8 cellular contexts compared by ENCODE assay signal in genomic region chr12:109995703-109996482, GRCh38. TPM values are rescaled to one million over a fixed set of nuclear protein-coding genes. Genes with fewer than 3 reads are reported as not detected.
DNase-seq lines count a peak whose midpoint lies in the region; ATAC-seq and TF ChIP-seq lines count a peak whose summit lies in the region.

Gene GIT2, minus strand, starts transcription at chr12:109996368. Its CDS starts 144 bp downstream, at chr12:109996224.

- peaks cover 14 to 23% of the 10 kb centered on the region in 2 donors for H3K36me3 Mint-ChIP-seq in activated naive CD4-positive, alpha-beta T cell treated with anti-CD3 and anti-CD28 coated beads, Interleukin-2, amount 50 U/mL, for 72 hours

- peak; percentile 94 for DNase-seq in NCI-H1105 (lab: John Stamatoyannopoulos, UW)
- DNase-seq in SKM-1 (lab: John Stamatoyannopoulos, UW; ENCODE audit: unreplicated experiment) = peak; percentile 47
- peak; percentile 94 to 95 for DNase-seq in activated naive CD4-positive, alpha-beta T cell treated with anti-CD3 and anti-CD28 coated beads, Interleukin-2, amount 50 U/mL, for 72 hours (ENCODE audit: low spot score in 2 of 2)
- DNase-seq in glomerular endothelial cell (ENCODE audit: extremely low read depth, low read depth, low spot score) = no peak
- peak; percentile 90 for DNase-seq in occipital lobe (lab: John Stamatoyannopoulos, UW)
- DNase-seq in suprapubic skin (ENCODE audit: low spot score in 2 of 2) = peak; percentile 96 to 97

- peaks cover 39% of the 10 kb centered on the region for H3K4me1 ChIP-seq in suprapubic skin

- peak in 1 of 2 donors; percentile 41 for TF ChIP-seq POLR2A in suprapubic skin (IDR thresholded peaks at IDR 0.05)

- H3K4me3 ChIP-seq in GM08714 (ENCODE audit: low read length) (peak within 1 kb of the TSS; percentile 84), suprapubic skin (peak within 1 kb of the TSS; percentile 89)

- H3K9me3 Mint-ChIP-seq in activated naive CD4-positive, alpha-beta T cell treated with anti-CD3 and anti-CD28 coated beads, Interleukin-2, amount 50 U/mL, for 72 hours = no peaks in the 10 kb centered on the region

- H3K27ac Mint-ChIP-seq in activated naive CD4-positive, alpha-beta T cell treated with anti-CD3 and anti-CD28 coated beads, Interleukin-2, amount 50 U/mL, for 72 hours = peak within 1 kb of the TSS; percentile 92 to 94

- WGBS in suprapubic skin = 2% methylated on average over 11 of the region's 63 CpGs

- H3K27ac ChIP-seq in suprapubic skin = peak within 1 kb of the TSS; percentile 88

- TF ChIP-seq CTCF in suprapubic skin (IDR thresholded peaks at IDR 0.05) = no peak

- H3K9me3 ChIP-seq in suprapubic skin = no peaks in the 10 kb centered on the region

- peak; percentile 64 for ATAC-seq in HG02623 (IDR thresholded peaks at IDR 0.05; ENCODE audit: unreplicated experiment)
- ATAC-seq in activated naive CD4-positive, alpha-beta T cell treated with anti-CD3 and anti-CD28 coated beads, Interleukin-2, amount 50 U/mL, for 72 hours = peak; percentile 83 to 88

- no peaks in the 10 kb centered on the region for H3K27me3 ChIP-seq in suprapubic skin

- H3K36me3 ChIP-seq in suprapubic skin = peaks cover 2% of the 10 kb centered on the region

- TF ChIP-seq EP300 in suprapubic skin (IDR thresholded peaks at IDR 0.05) = no peak

RNA-seq across cellular contexts. Expression of gene GIT2, which starts in this region (rescaled TPM):
- total RNA-seq in activated naive CD4-positive, alpha-beta T cell treated with anti-CD3 and anti-CD28 coated beads, Interleukin-2, amount 50 U/mL, for 72 hours = 10 to 100 TPM; 64.3 to 70.1 TPM
- total RNA-seq in glomerular endothelial cell (58.3 and 65.6 TPM in 2 replicates), occipital lobe (27.8 TPM), suprapubic skin (10 to 100 TPM; 19.4 to 60.6 (median 35.0) TPM)
